In genomic region chr5:89313804-89314588, GRCh38 we compare ENCODE assay signal across 9 cellular contexts.
DNase-seq lines count a peak whose midpoint lies in the region; ATAC-seq lines count a peak whose summit lies in the region.
"Had no signal": no experiment of that assay in that cellular context is flagged by ENCODE, and none has a peak within 500 bp of the region (broad histone marks: within the 10 kb centered on the region; RNA-seq: fewer than 3 reads in every experiment).

No MANE protein-coding gene starts in this region.

- H3K27ac Mint-ChIP-seq in activated T-helper 2 cell treated with anti-CD3 and anti-CD28 coated beads, Interferon-gamma antibody, Interleukin-2, Interleukin-4, amounts not matched to agents 10 μg/mL and 5 μg/mL and 100 μg/mL, durations not matched to agents 14 hours and 24 hours and 36 hours, result peak overlapping the region; percentile 84
- H3K27ac Mint-ChIP-seq: activated naive CD4-positive, alpha-beta T cell treated with anti-CD3 and anti-CD28 coated beads, Interleukin-2, amount 50 U/mL, for 24 hours had no signal

- ATAC-seq in GM21576 (IDR thresholded peaks at IDR 0.05; ENCODE audit: unreplicated experiment), result peak; percentile 95

- H3K27me3 Mint-ChIP-seq in activated T-helper 2 cell treated with anti-CD3 and anti-CD28 coated beads, Interferon-gamma antibody, Interleukin-2, Interleukin-4, amounts not matched to agents 10 μg/mL and 5 μg/mL and 100 μg/mL, durations not matched to agents 14 hours and 24 hours and 36 hours (ENCODE audit: low read depth), result peaks cover 2% of the 10 kb centered on the region
- H3K27me3 Mint-ChIP-seq: activated naive CD4-positive, alpha-beta T cell treated with anti-CD3 and anti-CD28 coated beads, Interleukin-2, amount 50 U/mL, for 24 hours had no signal

- H3K4me3 ChIP-seq in Jurkat, Clone E6-1 (ENCODE audit: low read length), result no peak overlapping the region

- H3K36me3 Mint-ChIP-seq in activated T-helper 2 cell treated with anti-CD3 and anti-CD28 coated beads, Interferon-gamma antibody, Interleukin-2, Interleukin-4, amounts not matched to agents 10 μg/mL and 5 μg/mL and 100 μg/mL, durations not matched to agents 14 hours and 24 hours and 36 hours (ENCODE audit: low read depth), result no peaks in the 10 kb centered on the region
- H3K36me3 Mint-ChIP-seq: activated naive CD4-positive, alpha-beta T cell treated with anti-CD3 and anti-CD28 coated beads, Interleukin-2, amount 50 U/mL, for 24 hours had no signal

- H3K9me3 Mint-ChIP-seq in activated T-helper 2 cell treated with anti-CD3 and anti-CD28 coated beads, Interferon-gamma antibody, Interleukin-2, Interleukin-4, amounts not matched to agents 10 μg/mL and 5 μg/mL and 100 μg/mL, durations not matched to agents 14 hours and 24 hours and 36 hours, result peaks cover 15% of the 10 kb centered on the region
- H3K9me3 Mint-ChIP-seq: activated naive CD4-positive, alpha-beta T cell treated with anti-CD3 and anti-CD28 coated beads, Interleukin-2, amount 50 U/mL, for 24 hours had no signal

- intact Hi-C loops in activated T-helper 2 cell treated with anti-CD3 and anti-CD28 coated beads, Interferon-gamma antibody, Interleukin-2, Interleukin-4, amounts not matched to agents 10 μg/mL and 5 μg/mL and 100 μg/mL, durations not matched to agents 14 hours and 24 hours and 36 hours (cut with micrococcal nuclease), result loop anchor here (1.0 to 5.0 kb wide), 9 partner anchors 17 to 582 kb away; no protein-coding TSS in a partner anchor

- peaks cover 24% of the 10 kb centered on the region for H3K4me1 Mint-ChIP-seq in activated T-helper 2 cell treated with anti-CD3 and anti-CD28 coated beads, Interferon-gamma antibody, Interleukin-2, Interleukin-4, amounts not matched to agents 10 μg/mL and 5 μg/mL and 100 μg/mL, durations not matched to agents 14 hours and 24 hours and 36 hours (ENCODE audit: low read depth)
- H3K4me1 Mint-ChIP-seq: activated naive CD4-positive, alpha-beta T cell treated with anti-CD3 and anti-CD28 coated beads, Interleukin-2, amount 50 U/mL, for 24 hours had no signal

- peak; percentile 33 for DNase-seq in NCI-H1436 (lab: John Stamatoyannopoulos, UW)
- no peak for DNase-seq in NCI-H1436 treated with DMSO at 0.1 percent for 48 hours (lab: John Stamatoyannopoulos, UW)
- DNase-seq in Jurkat, Clone E6-1 (ENCODE audit: low read depth, low spot score), result peak; percentile 15
- no peak for DNase-seq in activated T-helper 2 cell treated with anti-CD3 and anti-CD28 coated beads, Interferon-gamma antibody, Interleukin-2, Interleukin-4, amounts not matched to agents 10 μg/mL and 5 μg/mL and 100 μg/mL, durations not matched to agents 14 hours and 24 hours and 36 hours (ENCODE audit: low spot score)
- DNase-seq in myocyte (ENCODE audit: low read depth), result peak; percentile 85
- no peak for DNase-seq in activated CD4-positive, CD25-positive, alpha-beta regulatory T cell (lab: John Stamatoyannopoulos, UW)
- no peak for DNase-seq in NCI-H2171 treated with DMSO at 0.1 percent for 48 hours (lab: John Stamatoyannopoulos, UW)

- no peak overlapping the region for H3K4me3 Mint-ChIP-seq in activated T-helper 2 cell treated with anti-CD3 and anti-CD28 coated beads, Interferon-gamma antibody, Interleukin-2, Interleukin-4, amounts not matched to agents 10 μg/mL and 5 μg/mL and 100 μg/mL, durations not matched to agents 14 hours and 24 hours and 36 hours (ENCODE audit: low read depth)
- H3K4me3 Mint-ChIP-seq: activated naive CD4-positive, alpha-beta T cell treated with anti-CD3 and anti-CD28 coated beads, Interleukin-2, amount 50 U/mL, for 24 hours had no signal

Comparison
In these comparisons a context has a peak if more than half of its experiments do, and no peak if none do; other contexts are left out.
1. DNase-seq: peak in NCI-H1436 (single experiment), Jurkat, Clone E6-1 (single experiment) and myocyte (single experiment); none in NCI-H1436 treated with DMSO at 0.1 percent for 48 hours (single experiment), activated T-helper 2 cell treated with anti-CD3 and anti-CD28 coated beads, Interferon-gamma antibody, Interleukin-2, Interleukin-4, amounts not matched to agents 10 μg/mL and 5 μg/mL and 100 μg/mL, durations not matched to agents 14 hours and 24 hours and 36 hours (single experiment), activated CD4-positive, CD25-positive, alpha-beta regulatory T cell (0 of 4) and NCI-H2171 treated with DMSO at 0.1 percent for 48 hours (single experiment).